12 cellular contexts compared by ENCODE assay signal in genomic region chr14:100827140-100827517, GRCh38. TPM values are rescaled to one million over a fixed set of nuclear protein-coding genes. Genes with fewer than 3 reads are reported as not detected.
DNase-seq lines count a peak whose midpoint lies in the region; ATAC-seq and TF ChIP-seq lines count a peak whose summit lies in the region.
"Had no signal": no experiment of that assay in that cellular context is flagged by ENCODE, and none has a peak within 500 bp of the region (broad histone marks: within the 10 kb centered on the region; RNA-seq: fewer than 3 reads in every experiment).

No MANE protein-coding gene starts in this region.

- H3K9ac ChIP-seq in skeletal muscle tissue (ENCODE audit: low read depth in 1 of 3, low read length in 3 of 3): no peak overlapping the region

- ATAC-seq in foreskin keratinocyte (no peak), HG02610 (IDR thresholded peaks at IDR 0.05; ENCODE audit: unreplicated experiment) (no peak)

- H3K9me3 ChIP-seq in skeletal muscle tissue (ENCODE audit: control insufficient read depth in 3 of 3, low read length in 3 of 3): no peaks in the 10 kb centered on the region

- no peaks in the 10 kb centered on the region for H3K36me3 ChIP-seq in skeletal muscle tissue (ENCODE audit: control insufficient read depth in 3 of 3, insufficient read depth in 3 of 3, low read length in 3 of 3)

- H3K36me3 Mint-ChIP-seq in mesothelial cell of epicardium: peaks cover 4% of the 10 kb centered on the region

- H3K9me3 Mint-ChIP-seq in mesothelial cell of epicardium: peaks cover 4% of the 10 kb centered on the region

- H3K27ac ChIP-seq in foreskin keratinocyte (no peak overlapping the region), skeletal muscle tissue (ENCODE audit: low read depth, low read length) (peak overlapping the region; percentile 36)

- H3K27ac Mint-ChIP-seq in mesothelial cell of epicardium: no peak overlapping the region
- H3K27ac Mint-ChIP-seq: stimulated activated naive CD8-positive, alpha-beta T cell treated with anti-CD3 and anti-CD28 coated beads, Interleukin-15, Interleukin-2, amounts not matched to agents 100 ng/mL and 50 ng/mL, for 24 hours had no signal

- peaks cover 55% of the 10 kb centered on the region for H3K27me3 ChIP-seq in foreskin keratinocyte
- H3K27me3 ChIP-seq in skeletal muscle tissue (ENCODE audit: control insufficient read depth in 3 of 3, insufficient read depth in 3 of 3, low read length in 3 of 3): peaks cover 26 to 44% (median 33%) of the 10 kb centered on the region in 3 donors

- TF ChIP-seq CTCF in GM12865 (IDR thresholded peaks at IDR 0.05; ENCODE audit: insufficient read depth, low read depth, low read length, missing control alignments) (peak; percentile 14), WI38 (IDR thresholded peaks at IDR 0.05; ENCODE audit: low read depth, low read length) (peak; percentile 35), foreskin keratinocyte (conservative IDR thresholded peaks at IDR 0.05) (peak; percentile 50), mesothelial cell of epicardium (IDR thresholded peaks at IDR 0.05; ENCODE audit: unreplicated experiment) (no peak)

- H3K4me1 ChIP-seq in foreskin keratinocyte: no peaks in the 10 kb centered on the region
- peaks cover 0 to 4% (median 0%) of the 10 kb centered on the region in 3 donors for H3K4me1 ChIP-seq in skeletal muscle tissue (ENCODE audit: control insufficient read depth in 3 of 3, insufficient read depth in 3 of 3, low read length in 3 of 3)

- no peaks in the 10 kb centered on the region for H3K27me3 Mint-ChIP-seq in mesothelial cell of epicardium (ENCODE audit: low read depth)

- no peak overlapping the region for H3K4me3 ChIP-seq in GM12865 (ENCODE audit: low read depth, low read length)
- peak overlapping the region; percentile 79 for H3K4me3 ChIP-seq in WI38 (ENCODE audit: low read depth, low read length)
- H3K4me3 ChIP-seq in skeletal muscle tissue (ENCODE audit: low read length in 3 of 3): peak overlapping the region in 2 of 3 donors; percentile 30 to 49

- H3K4me3 Mint-ChIP-seq in mesothelial cell of epicardium: no peak overlapping the region
- H3K4me3 Mint-ChIP-seq: stimulated activated naive CD8-positive, alpha-beta T cell treated with anti-CD3 and anti-CD28 coated beads, Interleukin-15, Interleukin-2, amounts not matched to agents 100 ng/mL and 50 ng/mL, for 24 hours had no signal

- H3K4me1 Mint-ChIP-seq in mesothelial cell of epicardium: peaks cover 52% of the 10 kb centered on the region

- DNase-seq in GM12865 (ENCODE audit: low read depth) (no peak), foreskin keratinocyte (no peak), mesothelial cell of epicardium (ENCODE audit: low spot score in 2 of 2, unreplicated experiment in 2 of 2) (no peak), DMS79 (lab: John Stamatoyannopoulos, UW) (no peak), NCI-H1694 treated with DMSO at 0.1 percent for 48 hours (lab: John Stamatoyannopoulos, UW) (no peak)
- DNase-seq: central memory CD4-positive, alpha-beta T cell; NCI-H1417 treated with DMSO at 0.1 percent for 48 hours; stimulated activated CD4-positive, alpha-beta T cell treated with anti-CD3 and anti-CD28 coated beads, Interleukin-12 subunit alpha, Interleukin-12 subunit beta, amount 100 ng/mL, for 4 hours had no signal

RNA-seq across cellular contexts. Expression of gene MEG3, which starts 1.2 kb away (rescaled TPM):
- 5.3 and 7.8 TPM in 2 replicates for total RNA-seq in foreskin keratinocyte
- 7.7 and 10.4 TPM in 2 replicates for polyA plus RNA-seq in foreskin keratinocyte
- 587 TPM for total RNA-seq in skeletal muscle tissue
- 0.18 TPM in 1 of 3 replicates, not detected in the others for total RNA-seq in mesothelial cell of epicardium

Comparison
In these comparisons a context has a peak if more than half of its experiments do, and no peak if none do; other contexts are left out.
1. RNA of gene MEG3, which starts 1.2 kb away (total RNA-seq): 587 TPM in skeletal muscle tissue (single experiment); 5.3 to 7.8 TPM in foreskin keratinocyte and 0.18 TPM in mesothelial cell of epicardium; every median in the first group is over 10 times any median in the second.